ENCODE assay signal across 8 cellular contexts in genomic region chr11:132158091-132158490, GRCh38.
DNase-seq lines count a peak whose midpoint lies in the region; ATAC-seq and TF ChIP-seq lines count a peak whose summit lies in the region.

No MANE protein-coding gene starts in this region.

- no peaks in the 10 kb centered on the region for H3K36me3 ChIP-seq in OCI-LY3 (replicated peaks; ENCODE audit: low read depth, low read length)

- no peaks in the 10 kb centered on the region for H3K9me3 ChIP-seq in OCI-LY3 (ENCODE audit: insufficient read depth, low read length)

- H3K4me3 ChIP-seq in OCI-LY3 (ENCODE audit: low read length) = no peak overlapping the region

- no peak overlapping the region for H3K4me2 ChIP-seq in OCI-LY3 (ENCODE audit: low read length)

- no peaks in the 10 kb centered on the region for H3K4me1 ChIP-seq in OCI-LY3 (ENCODE audit: low read length)

- DNase-seq in CD1c-positive myeloid dendritic cell (ENCODE audit: extremely low spot score) = peak; percentile 15
- DNase-seq in HFFc6 = peak; percentile 6
- peak; percentile 35 for DNase-seq in glomerular visceral epithelial cell (ENCODE audit: extremely low spot score)
- no peak for DNase-seq in retina

- H3K27ac Mint-ChIP-seq in HFFc6 = no peak overlapping the region

- H3K9me3 Mint-ChIP-seq in HFFc6 = no peaks in the 10 kb centered on the region

- H3K36me3 Mint-ChIP-seq in HFFc6 (ENCODE audit: low read depth) = no peaks in the 10 kb centered on the region

- H3K79me2 ChIP-seq in OCI-LY3 (ENCODE audit: low read length) = no peaks in the 10 kb centered on the region

- H2AFZ ChIP-seq in OCI-LY3 (ENCODE audit: low read depth, low read length) = no peak overlapping the region

- H3K27me3 Mint-ChIP-seq in HFFc6 (ENCODE audit: insufficient read depth) = no peaks in the 10 kb centered on the region

- no peak overlapping the region for H3K4me3 Mint-ChIP-seq in HFFc6

- H3K9ac ChIP-seq in OCI-LY3 (ENCODE audit: low read length) = no peak overlapping the region

- H3K27me3 ChIP-seq in OCI-LY3 (ENCODE audit: low read depth, low read length) = no peaks in the 10 kb centered on the region

- H3K27ac ChIP-seq in OCI-LY3 (ENCODE audit: low read length) = no peak overlapping the region

- ATAC-seq in HG03139 (IDR thresholded peaks at IDR 0.05; ENCODE audit: unreplicated experiment) (no peak), HG03354 (IDR thresholded peaks at IDR 0.05; ENCODE audit: poor library complexity, severe bottlenecking, unreplicated experiment) (no peak), GM21723 (IDR thresholded peaks at IDR 0.05; ENCODE audit: unreplicated experiment) (no peak)

- H3K4me1 Mint-ChIP-seq in HFFc6 (ENCODE audit: low read depth) = peaks cover 15% of the 10 kb centered on the region

- no peaks in the 10 kb centered on the region for H4K20me1 ChIP-seq in OCI-LY3 (ENCODE audit: insufficient read depth, low read length)

- TF ChIP-seq CTCF in HFFc6 (IDR thresholded peaks at IDR 0.05) (peak; percentile 73), OCI-LY3 (IDR thresholded peaks at IDR 0.05; ENCODE audit: low read depth, low read length) (peak; percentile 50)
